Comparison of ENCODE assay signal across 14 cellular contexts in genomic region chr6:117072781-117073180, GRCh38.
DNase-seq lines count a peak whose midpoint lies in the region; ATAC-seq and TF ChIP-seq lines count a peak whose summit lies in the region.
"Had no signal": no experiment of that assay in that cellular context is flagged by ENCODE, and none has a peak within 500 bp of the region (broad histone marks: within the 10 kb centered on the region; RNA-seq: fewer than 3 reads in every experiment).

No MANE protein-coding gene starts in this region.

- no peak overlapping the region for H3K4me3 ChIP-seq in RWPE2 (ENCODE audit: severe bottlenecking)
- H3K4me3 ChIP-seq in iPS DF 6.9 (ENCODE audit: low read length): no peak overlapping the region
- no peak overlapping the region for H3K4me3 ChIP-seq in lower leg skin (ENCODE audit: low read depth, poor library complexity, severe bottlenecking)
- H3K4me3 ChIP-seq: GM12878 had no signal

- CTCF ChIA-PET in HEK293T (lab: Yijun Ruan, JAX): no interaction called here

- POLR2A ChIA-PET in HEK293T (lab: Yijun Ruan, JAX): no interaction called here

- H3K27ac ChIP-seq in RWPE2 (ENCODE audit: poor library complexity, severe bottlenecking): no peak overlapping the region
- no peak overlapping the region for H3K27ac ChIP-seq in iPS DF 6.9 (ENCODE audit: low read length)

- no peaks in the 10 kb centered on the region for H3K36me3 ChIP-seq in RWPE2 (ENCODE audit: low read depth)
- no peaks in the 10 kb centered on the region for H3K36me3 ChIP-seq in iPS DF 6.9 (ENCODE audit: control insufficient read depth, insufficient read depth, low read length)

- H3K27me3 ChIP-seq in RWPE2 (ENCODE audit: insufficient read depth, poor library complexity, severe bottlenecking): no peaks in the 10 kb centered on the region
- no peaks in the 10 kb centered on the region for H3K27me3 ChIP-seq in iPS DF 6.9 (ENCODE audit: control insufficient read depth, insufficient read depth, low read length)

- DNase-seq in HEK293T (ENCODE audit: extremely low spot score): peak; percentile 45
- DNase-seq in RWPE2 (ENCODE audit: low spot score): peak; percentile 29
- peak; percentile 29 for DNase-seq in iPS DF 6.9 (ENCODE audit: low read depth, low spot score)
- no peak for DNase-seq in NCI-H69 (lab: John Stamatoyannopoulos, UW)
- no peak for DNase-seq in lower leg skin (ENCODE audit: low spot score in 2 of 2)
- no peak for DNase-seq in NCI-H128 (lab: John Stamatoyannopoulos, UW; ENCODE audit: unreplicated experiment)
- DNase-seq in sciatic nerve (ENCODE audit: low spot score): no peak
- DNase-seq: Caco-2, Karpas-422, NCI-H1048, NCI-H1436 treated with DMSO at 0.1 percent for 48 hours, SIG-M5 had no signal

- no CpG with 5 or more reads among the region's 5 CpGs for WGBS in iPS DF 6.9 (ENCODE audit: insufficient coverage, insufficient read length)
- WGBS in lower leg skin, 2 donors: 35 to 37% methylated on average over 5 of the region's 5 CpGs

- TF ChIP-seq CTCF in RWPE2 (IDR thresholded peaks at IDR 0.05; ENCODE audit: poor library complexity, severe bottlenecking) (no peak), lower leg skin (IDR thresholded peaks at IDR 0.05) (no peak)

- H3K4me1 ChIP-seq in RWPE2 (ENCODE audit: insufficient read depth, poor library complexity, severe bottlenecking) (no peaks in the 10 kb centered on the region), iPS DF 6.9 (ENCODE audit: control insufficient read depth, insufficient read depth, low read length) (0 out of 2 replicates have a peak, but pooled peaks cover 1% of the 10 kb centered on the region)

- ATAC-seq in RWPE2 (ENCODE audit: low read depth): no peak
- ATAC-seq in sciatic nerve: no peak
- ATAC-seq: GM12878, PC-3 had no signal

- H3K9me3 ChIP-seq in RWPE2 (ENCODE audit: severe bottlenecking) (no peaks in the 10 kb centered on the region), iPS DF 6.9 (ENCODE audit: control insufficient read depth, insufficient read depth, low read length) (no peaks in the 10 kb centered on the region)
- H3K9me3 ChIP-seq: Caco-2 had no signal

- no peak for TF ChIP-seq POLR2A in lower leg skin (IDR thresholded peaks at IDR 0.05)

- intact Hi-C loops in lower leg skin (cut with DNase I; ENCODE audit: low total_unique reads): no loop called here
- intact Hi-C loops in sciatic nerve (cut with DNase I): no loop called here

TF ChIP-seq in HEK293T, 16 proteins besides CTCF, POLR2A, EP300 and RAD21:
- 0 out of 2 replicates have a peak, but pooled peaks have one; percentile 16 for TF ChIP-seq L3MBTL2 (conservative IDR thresholded peaks at IDR 0.05)
- TF ChIP-seq FOXA1 (IDR thresholded peaks at IDR 0.05): no peak

Comparison
In these comparisons a context has a peak if more than half of its experiments do, and no peak if none do; other contexts are left out.
1. DNase-seq: peak in HEK293T (single experiment), RWPE2 (single experiment) and iPS DF 6.9 (single experiment); none in NCI-H69 (single experiment), lower leg skin (0 of 2), NCI-H128 (single experiment) and sciatic nerve (single experiment).